In genomic region chr1:151916959-151917358, GRCh38 we compare ENCODE assay signal across 30 cellular contexts.
"Had no signal": no experiment of that assay in that cellular context is flagged by ENCODE, and none has a peak within 500 bp of the region (broad histone marks: within the 10 kb centered on the region; RNA-seq: fewer than 3 reads in every experiment).

No MANE protein-coding gene starts in this region.

- H3K36me3 ChIP-seq: brain microvascular endothelial cell had no signal

- DNase-seq: activated CD4-positive, alpha-beta memory T cell treated with anti-CD3 and anti-CD28 coated beads for 36 hours; activated CD4-positive, alpha-beta T cell treated with anti-CD3 and anti-CD28 coated beads for 36 hours; activated CD4-positive, alpha-beta T cell treated with anti-CD3 and anti-CD28 coated beads, Interleukin-2, amount 10 ng/mL, durations not matched to agents 24 days and 14 days; activated CD4-positive, CD25-positive, alpha-beta regulatory T cell; activated CD4-positive, CD25-positive, alpha-beta regulatory T cell treated with anti-CD3 and anti-CD28 coated beads, Interleukin-2, amount 50 U/mL, for 72 hours; activated CD8-positive, alpha-beta memory T cell treated with anti-CD3 and anti-CD28 coated beads, Interleukin-2, amount 50 U/mL, for 48 hours; activated gamma-delta T cell; activated naive CD4-positive, alpha-beta T cell; activated naive CD4-positive, alpha-beta T cell treated with anti-CD3 and anti-CD28 coated beads, Interleukin-2, amount 10 ng/mL, durations not matched to agents 7 days and 5 days; activated naive CD8-positive, alpha-beta T cell treated with anti-CD3 and anti-CD28 coated beads, Interleukin-2, amount 10 ng/mL, durations not matched to agents 7 days and 5 days; activated T-cell treated with anti-CD3 and anti-CD28 coated beads for 4 hours; activated T-cell treated with anti-CD3 and anti-CD28 coated beads, Interleukin-2, amount 50 U/mL, for 24 hours; activated T-cell treated with anti-CD3 and anti-CD28 coated beads, Interleukin-2, amount 50 U/mL, for 72 hours; brain microvascular endothelial cell; dorsolateral prefrontal cortex; effector memory CD4-positive, alpha-beta T cell; endodermal cell; foreskin fibroblast; head of caudate nucleus; hippocampal formation; T1000 had no signal

- H3K4me1 Mint-ChIP-seq: central memory CD8-positive, alpha-beta T cell; endodermal cell had no signal

- H3K36me3 Mint-ChIP-seq: activated CD4-positive, alpha-beta memory T cell treated with anti-CD3 and anti-CD28 coated beads for 36 hours; activated naive CD4-positive, alpha-beta T cell treated with anti-CD3 and anti-CD28 coated beads, Interleukin-2, amount 10 ng/mL, durations not matched to agents 7 days and 5 days; activated naive CD4-positive, alpha-beta T cell treated with anti-CD3 and anti-CD28 coated beads, Interleukin-2, amount 50 U/mL, for 72 hours; activated naive CD8-positive, alpha-beta T cell treated with anti-CD3 and anti-CD28 coated beads, Interleukin-2, amount 10 ng/mL, durations not matched to agents 7 days and 5 days had no signal

- ATAC-seq: activated CD4-positive, alpha-beta T cell treated with anti-CD3 and anti-CD28 coated beads for 36 hours; activated naive CD4-positive, alpha-beta T cell treated with anti-CD3 and anti-CD28 coated beads, Interleukin-2, amount 50 U/mL, for 72 hours; activated T-cell treated with anti-CD3 and anti-CD28 coated beads, Interleukin-2, amount 50 U/mL, for 72 hours; esophagus mucosa had no signal

- H3K27me3 ChIP-seq: brain microvascular endothelial cell had no signal

- H3K27ac Mint-ChIP-seq: activated CD4-positive, alpha-beta memory T cell treated with anti-CD3 and anti-CD28 coated beads for 36 hours; activated CD4-positive, alpha-beta T cell treated with anti-CD3 and anti-CD28 coated beads for 36 hours; activated CD4-positive, alpha-beta T cell treated with anti-CD3 and anti-CD28 coated beads, Interleukin-2, amount 10 ng/mL, durations not matched to agents 24 days and 14 days; activated naive CD4-positive, alpha-beta T cell treated with anti-CD3 and anti-CD28 coated beads, Interleukin-2, amount 10 ng/mL, durations not matched to agents 7 days and 5 days; activated naive CD4-positive, alpha-beta T cell treated with anti-CD3 and anti-CD28 coated beads, Interleukin-2, amount 50 U/mL, for 72 hours; activated naive CD8-positive, alpha-beta T cell treated with anti-CD3 and anti-CD28 coated beads, Interleukin-2, amount 10 ng/mL, durations not matched to agents 7 days and 5 days; activated T-cell treated with anti-CD3 and anti-CD28 coated beads, Interleukin-2, amount 50 U/mL, for 24 hours; activated T-cell treated with anti-CD3 and anti-CD28 coated beads, Interleukin-2, amount 50 U/mL, for 72 hours; dendritic cell treated with granulocyte-macrophage colony-stimulating factor and Interleukin-4, amounts not matched to agents 40 ng/mL and 50 ng/mL, for 4 days; endodermal cell; T-helper 2 cell treated with Interferon-gamma antibody and Interleukin-4, amounts not matched to agents 5 μg/mL and 100 μg/mL, for 36 hours had no signal

- H3K4me3 ChIP-seq: coronary artery, dorsolateral prefrontal cortex had no signal

- H3K27ac ChIP-seq: brain microvascular endothelial cell, coronary artery, dorsolateral prefrontal cortex had no signal

- FAIRE-seq: astrocyte, bronchial epithelial cell, frontal cortex had no signal

- H3K4me3 Mint-ChIP-seq: activated CD4-positive, alpha-beta memory T cell treated with anti-CD3 and anti-CD28 coated beads for 36 hours; activated CD4-positive, alpha-beta T cell treated with anti-CD3 and anti-CD28 coated beads for 36 hours; activated CD4-positive, alpha-beta T cell treated with anti-CD3 and anti-CD28 coated beads, Interleukin-2, amount 10 ng/mL, durations not matched to agents 24 days and 14 days; activated naive CD4-positive, alpha-beta T cell treated with anti-CD3 and anti-CD28 coated beads, Interleukin-2, amount 10 ng/mL, durations not matched to agents 7 days and 5 days; activated naive CD8-positive, alpha-beta T cell treated with anti-CD3 and anti-CD28 coated beads, Interleukin-2, amount 10 ng/mL, durations not matched to agents 7 days and 5 days; activated T-cell treated with anti-CD3 and anti-CD28 coated beads, Interleukin-2, amount 50 U/mL, for 24 hours; activated T-cell treated with anti-CD3 and anti-CD28 coated beads, Interleukin-2, amount 50 U/mL, for 72 hours; central memory CD8-positive, alpha-beta T cell; dendritic cell treated with granulocyte-macrophage colony-stimulating factor and Interleukin-4, amounts not matched to agents 40 ng/mL and 50 ng/mL, for 4 days; endodermal cell; T-helper 2 cell treated with Interferon-gamma antibody and Interleukin-4, amounts not matched to agents 5 μg/mL and 100 μg/mL, for 36 hours had no signal

- H3K9me3 Mint-ChIP-seq: activated CD4-positive, alpha-beta memory T cell treated with anti-CD3 and anti-CD28 coated beads for 36 hours; activated CD4-positive, alpha-beta T cell treated with anti-CD3 and anti-CD28 coated beads, Interleukin-2, amount 10 ng/mL, durations not matched to agents 24 days and 14 days; activated naive CD4-positive, alpha-beta T cell treated with anti-CD3 and anti-CD28 coated beads, Interleukin-2, amount 10 ng/mL, durations not matched to agents 7 days and 5 days; activated naive CD4-positive, alpha-beta T cell treated with anti-CD3 and anti-CD28 coated beads, Interleukin-2, amount 50 U/mL, for 72 hours; activated naive CD8-positive, alpha-beta T cell treated with anti-CD3 and anti-CD28 coated beads, Interleukin-2, amount 10 ng/mL, durations not matched to agents 7 days and 5 days; activated T-cell treated with anti-CD3 and anti-CD28 coated beads, Interleukin-2, amount 50 U/mL, for 24 hours; activated T-cell treated with anti-CD3 and anti-CD28 coated beads, Interleukin-2, amount 50 U/mL, for 72 hours; central memory CD8-positive, alpha-beta T cell; dendritic cell treated with granulocyte-macrophage colony-stimulating factor and Interleukin-4, amounts not matched to agents 40 ng/mL and 50 ng/mL, for 4 days; T-helper 2 cell treated with Interferon-gamma antibody and Interleukin-4, amounts not matched to agents 5 μg/mL and 100 μg/mL, for 36 hours had no signal

- H3K27me3 Mint-ChIP-seq: activated CD4-positive, alpha-beta memory T cell treated with anti-CD3 and anti-CD28 coated beads for 36 hours; activated CD4-positive, alpha-beta T cell treated with anti-CD3 and anti-CD28 coated beads for 36 hours; activated T-cell treated with anti-CD3 and anti-CD28 coated beads, Interleukin-2, amount 50 U/mL, for 24 hours; central memory CD8-positive, alpha-beta T cell; dendritic cell treated with granulocyte-macrophage colony-stimulating factor and Interleukin-4, amounts not matched to agents 40 ng/mL and 50 ng/mL, for 4 days had no signal
